Comparison of ENCODE assay signal across 8 cellular contexts in the genomic region with DNA sequence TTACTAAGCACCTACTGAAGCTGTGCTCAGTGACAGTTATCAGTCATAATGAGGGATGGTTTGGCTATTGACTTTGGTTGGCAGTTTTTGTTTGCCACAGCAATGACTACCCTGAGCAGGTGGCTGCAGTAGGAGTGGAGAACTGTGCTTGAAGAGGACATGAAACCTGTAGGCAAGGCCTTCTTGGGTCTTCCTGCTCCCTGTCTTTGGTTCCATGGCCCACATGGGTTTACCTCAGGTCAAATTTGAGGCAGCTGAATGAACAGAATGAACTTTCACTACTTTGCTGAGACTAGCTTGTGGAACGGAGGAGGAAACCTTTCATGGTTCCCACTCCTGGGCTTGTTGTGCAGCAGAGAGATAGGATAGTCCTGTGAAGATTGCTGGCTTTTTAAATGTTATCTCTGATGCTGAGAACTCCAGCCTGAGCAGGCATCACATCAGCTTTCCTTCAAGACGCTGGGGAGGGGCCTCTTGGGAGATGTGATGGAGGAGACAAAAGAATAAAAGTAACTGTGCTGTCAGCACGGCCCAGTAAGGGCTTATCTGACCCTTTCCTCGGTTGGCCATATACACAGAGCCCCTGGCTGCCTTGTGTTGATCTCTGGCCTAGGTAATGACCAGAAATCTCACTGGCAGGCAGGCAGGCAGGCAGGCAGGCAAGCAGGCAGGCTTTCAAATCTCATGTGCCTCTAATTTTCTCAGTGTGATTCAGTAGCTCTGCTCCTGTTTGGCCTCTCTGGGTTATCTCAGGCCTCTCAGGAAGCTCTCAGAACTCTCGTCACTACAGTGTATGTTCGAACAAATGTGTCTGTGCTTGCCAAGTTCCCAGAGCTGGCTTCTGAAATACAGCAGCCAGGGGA. TPM values are rescaled to one million over a fixed set of nuclear protein-coding genes. Genes with fewer than 3 reads are reported as not detected.
DNase-seq lines count a peak whose midpoint lies in the region; ATAC-seq, FAIRE-seq and TF ChIP-seq lines count a peak whose summit lies in the region.

No MANE protein-coding gene starts in this region.

- WGBS in SK-N-SH (ENCODE audit: low lambda C conversion rate), result 86% methylated on average over 5 of the region's 6 CpGs
- 4 to 10% (median 8%) methylated on average over 6 of the region's 6 CpGs for WGBS in heart left ventricle, 4 donors
- WGBS in suprapubic skin, result 42% methylated on average over 6 of the region's 6 CpGs

- no peaks in the 10 kb centered on the region for H4K20me1 ChIP-seq in SK-N-SH (ENCODE audit: insufficient read depth)

- no peak overlapping the region for H3K9ac ChIP-seq in SK-N-SH

- intact Hi-C loops in heart left ventricle (cut with DNase I), result no loop called here

- ATAC-seq in GM21737 (IDR thresholded peaks at IDR 0.05; ENCODE audit: unreplicated experiment) (peak; percentile 47), heart left ventricle (peak; percentile 88 to 95 (median 94))

- no peak for TF ChIP-seq RAD21 in SK-N-SH (IDR thresholded peaks at IDR 0.05; ENCODE audit: low read length)

- H3K9me3 ChIP-seq in SK-N-SH, result no peaks in the 10 kb centered on the region
- no peaks in the 10 kb centered on the region for H3K9me3 ChIP-seq in heart left ventricle
- no peaks in the 10 kb centered on the region for H3K9me3 ChIP-seq in suprapubic skin

- CTCF ChIA-PET in SK-N-SH (lab: Yijun Ruan, JAX), result interaction anchor here (0.7 to 5.1 kb wide), 7 partner anchors 12 to 205 kb away, joined by 3 to 31 read pairs (median 4); a partner anchor contains a TSS

- FAIRE-seq in RCC 7860 (lab: Jason Lieb, UNC), result no peak

- H3K4me1 ChIP-seq in SK-N-SH (ENCODE audit: control insufficient read depth in 1 of 2, insufficient read depth in 2 of 2, low read depth in 1 of 2, low read length in 1 of 2) (peaks cover 0 to 10% of the 10 kb centered on the region in 2 experiments; a peak in 2 of 4 replicates), heart left ventricle (peaks cover 13 to 69% (median 46%) of the 10 kb centered on the region in 12 donors), suprapubic skin (peaks cover 39% of the 10 kb centered on the region)

- 0 out of 2 replicates have a peak, but pooled peaks cover 6% of the 10 kb centered on the region for H3K79me2 ChIP-seq in SK-N-SH (ENCODE audit: insufficient read depth)

- H3K27ac ChIP-seq in SK-N-SH (ENCODE audit: low read depth in 2 of 2, low read length in 1 of 2), result peak overlapping the region in 1 of 2 experiments; percentile 78; a peak in 2 of 4 replicates
- peak overlapping the region; percentile 48 to 88 (median 70) for H3K27ac ChIP-seq in heart left ventricle
- H3K27ac ChIP-seq in suprapubic skin, result peak overlapping the region; percentile 4

- H3F3A ChIP-seq in SK-N-SH (replicated peaks; ENCODE audit: insufficient read depth), result peaks cover 5% of the 10 kb centered on the region

- no peak overlapping the region for H2AFZ ChIP-seq in SK-N-SH (ENCODE audit: low read depth)

- no peak overlapping the region for H3K4me3 ChIP-seq in SK-N-SH (ENCODE audit: low read depth in 2 of 2, low read length in 1 of 2)
- no peak overlapping the region for H3K4me3 ChIP-seq in heart left ventricle
- no peak overlapping the region for H3K4me3 ChIP-seq in suprapubic skin

- TF ChIP-seq POLR2A in heart left ventricle (IDR thresholded peaks at IDR 0.05), result no peak
- TF ChIP-seq POLR2A in suprapubic skin (IDR thresholded peaks at IDR 0.05), result no peak

- no peaks in the 10 kb centered on the region for H3K27me3 ChIP-seq in SK-N-SH (ENCODE audit: insufficient read depth)
- no peaks in the 10 kb centered on the region for H3K27me3 ChIP-seq in heart left ventricle
- H3K27me3 ChIP-seq in suprapubic skin, result no peaks in the 10 kb centered on the region

- no peak overlapping the region for H3K4me2 ChIP-seq in SK-N-SH

- TF ChIP-seq CTCF in SK-N-SH (IDR thresholded peaks at IDR 0.05), result no peak
- no peak for TF ChIP-seq CTCF in heart left ventricle (IDR thresholded peaks at IDR 0.05)
- TF ChIP-seq CTCF in suprapubic skin (IDR thresholded peaks at IDR 0.05), result no peak

- no peaks in the 10 kb centered on the region for H3K36me3 ChIP-seq in SK-N-SH (replicated peaks in 1 of 2; ENCODE audit: control insufficient read depth in 1 of 2, insufficient read depth in 2 of 2, low read length in 1 of 2)
- H3K36me3 ChIP-seq in heart left ventricle, result no peaks in the 10 kb centered on the region
- H3K36me3 ChIP-seq in suprapubic skin, result no peaks in the 10 kb centered on the region

- TF ChIP-seq EP300 in SK-N-SH (IDR thresholded peaks at IDR 0.05; ENCODE audit: borderline replicate concordance in 1 of 2, low read depth in 1 of 2, low read length in 1 of 2), result 0 out of 4 replicates have a peak, but pooled peaks of 1 of the 2 experiments have one; percentile 17
- no peak for TF ChIP-seq EP300 in suprapubic skin (IDR thresholded peaks at IDR 0.05)

- peak; percentile 65 for DNase-seq in ELF-1 (ENCODE audit: low read depth, low spot score)
- peak; percentile 34 for DNase-seq in SK-N-SH
- peak in 4 of 5 donors; percentile 65 to 69 (median 67) for DNase-seq in heart left ventricle
- no peak for DNase-seq in suprapubic skin (ENCODE audit: low spot score in 2 of 2)
- no peak for DNase-seq in NCI-H1436 treated with DMSO at 0.1 percent for 48 hours (lab: John Stamatoyannopoulos, UW)
- no peak for DNase-seq in RCC 7860 (ENCODE audit: low spot score)
- DNase-seq in NCI-H82 (lab: John Stamatoyannopoulos, UW), result no peak

- H3K9me2 ChIP-seq in SK-N-SH, result no peaks in the 10 kb centered on the region

- POLR2A ChIA-PET in SK-N-SH (lab: Yijun Ruan, JAX), result interaction anchor here (1.6 kb wide), 1 partner anchor 12 kb away, joined by 7 read pairs; a partner anchor contains a TSS

TF ChIP-seq in SK-N-SH, 30 proteins besides CTCF, POLR2A, EP300 and RAD21:
- TF ChIP-seq NRF1 (IDR thresholded peaks at IDR 0.05; ENCODE audit: low read depth, low read length) (no peak), SMC3 (IDR thresholded peaks at IDR 0.05; ENCODE audit: low read depth, low read length) (peak; percentile 8; the same call in 1 of the 2 replicates), MXI1 (IDR thresholded peaks at IDR 0.05; ENCODE audit: low read depth, low read length) (0 out of 2 replicates have a peak, but pooled peaks have one; percentile 35)

RNA-seq across cellular contexts. Expression of a gene that starts 12.0 kb away (rescaled TPM):
- polyA plus RNA-seq in SK-N-SH (2012; rRNA removed) (21.8 and 29.5 TPM in 2 replicates), heart left ventricle (10 to 100 TPM; 13.2 to 36.2 TPM)
- polyA plus RNA-seq in SK-N-SH (2012; cell fraction: cytosol; rRNA removed), result 21.3 and 29.7 TPM in 2 replicates
- 32.6 and 41.8 TPM in 2 replicates for polyA plus RNA-seq in SK-N-SH (2012; cell fraction: nucleus; rRNA removed)
- total RNA-seq in heart left ventricle (10 to 100 TPM; 24.4 to 42.9 (median 28.9) TPM), suprapubic skin (10 to 100 TPM; 58.4 to 70.2 (median 60.9) TPM)

RNA-seq across cellular contexts. Expression of a gene that starts 26.7 kb away (rescaled TPM):
- polyA plus RNA-seq in SK-N-SH (2012; rRNA removed), result 61.0 and 73.7 TPM in 2 replicates
- 38.0 and 64.2 TPM in 2 replicates for polyA plus RNA-seq in SK-N-SH (2012; cell fraction: cytosol; rRNA removed)
- polyA plus RNA-seq in SK-N-SH (2012; cell fraction: nucleus; rRNA removed), result 27.9 and 34.4 TPM in 2 replicates
- total RNA-seq in heart left ventricle, result 10 to 100 TPM; 17.9 to 69.1 (median 30.1) TPM
- polyA plus RNA-seq in heart left ventricle, result 10 to 100 TPM; 23.0 to 50.4 TPM
- total RNA-seq in suprapubic skin, result 10 to 100 TPM; 36.6 to 47.3 (median 39.3) TPM

RNA-seq across cellular contexts. Expression of a gene that starts 59.1 kb away (rescaled TPM):
- polyA plus RNA-seq in SK-N-SH (2012; rRNA removed) (41.3 and 44.1 TPM in 2 replicates), heart left ventricle (10 to 100 TPM; 12.9 to 17.3 TPM)
- 23.0 and 29.7 TPM in 2 replicates for polyA plus RNA-seq in SK-N-SH (2012; cell fraction: cytosol; rRNA removed)
- 112 and 127 TPM in 2 replicates for polyA plus RNA-seq in SK-N-SH (2012; cell fraction: nucleus; rRNA removed)
- total RNA-seq in heart left ventricle (10 to 100 TPM; 17.6 to 31.7 (median 23.3) TPM), suprapubic skin (10 to 100 TPM; 55.4 to 81.2 (median 66.7) TPM)

Comparison
In these comparisons a context has a peak if more than half of its experiments do, and no peak if none do; other contexts are left out.
1. DNase-seq: peak in ELF-1 (single experiment), SK-N-SH (single experiment) and heart left ventricle (4 of 5); none in suprapubic skin (0 of 2), NCI-H1436 treated with DMSO at 0.1 percent for 48 hours (single experiment), RCC 7860 (single experiment) and NCI-H82 (single experiment).